Comparison of ENCODE assay signal across 10 cellular contexts in genomic region chr10:72567421-72567820, GRCh38. TPM values are rescaled to one million over a fixed set of nuclear protein-coding genes. Genes with fewer than 3 reads are reported as not detected.
A peak's percentile ranks its signal among the peaks of the same experiment; 100 is the strongest.
DNase-seq lines count a peak whose midpoint lies in the region; ATAC-seq and TF ChIP-seq lines count a peak whose summit lies in the region.
"Had no signal": no experiment of that assay in that cellular context is flagged by ENCODE, and none has a peak within 500 bp of the region (broad histone marks: within the 10 kb centered on the region; RNA-seq: fewer than 3 reads in every experiment).

No MANE protein-coding gene starts in this region.

- no peak overlapping the region for H3K4me3 ChIP-seq in foreskin fibroblast (ENCODE audit: low read depth in 1 of 2, low read length in 2 of 2)

- no peak for ATAC-seq in stimulated activated effector memory CD8-positive, alpha-beta T cell treated with anti-CD3 and anti-CD28 coated beads, Interleukin-12 subunit alpha, Interleukin-12 subunit beta, amount 100 ng/mL, for 72 hours
- ATAC-seq: activated CD4-positive, alpha-beta T cell treated with anti-CD3 and anti-CD28 coated beads for 36 hours had no signal

- DNase-seq in H4 (ENCODE audit: low spot score) (peak; percentile 41), SW480 (ENCODE audit: low spot score) (peak; percentile 11), foreskin fibroblast (peak; percentile 50 to 72), posterior vena cava (ENCODE audit: low spot score) (no peak), nucleus accumbens (lab: John Stamatoyannopoulos, UW) (no peak)
- no peak for DNase-seq in stimulated activated effector memory CD8-positive, alpha-beta T cell treated with anti-CD3 and anti-CD28 coated beads, Interleukin-12 subunit alpha, Interleukin-12 subunit beta, amount 100 ng/mL, for 72 hours (ENCODE audit: low spot score in 2 of 2)
- DNase-seq in activated CD4-positive, alpha-beta T cell treated with anti-CD3 and anti-CD28 coated beads, Interleukin-2, amount 50 U/mL, for 4 hours = no peak
- DNase-seq: activated CD4-positive, alpha-beta T cell treated with anti-CD3 and anti-CD28 coated beads for 36 hours; activated naive CD4-positive, alpha-beta T cell; stimulated activated naive CD4-positive, alpha-beta T cell had no signal

- no peaks in the 10 kb centered on the region for H3K9me3 Mint-ChIP-seq in stimulated activated effector memory CD8-positive, alpha-beta T cell treated with anti-CD3 and anti-CD28 coated beads, Interleukin-12 subunit alpha, Interleukin-12 subunit beta, amount 100 ng/mL, for 72 hours

- intact Hi-C loops in posterior vena cava (cut with DNase I) = no loop called here

- peaks cover 36% of the 10 kb centered on the region for H3K36me3 Mint-ChIP-seq in stimulated activated effector memory CD8-positive, alpha-beta T cell treated with anti-CD3 and anti-CD28 coated beads, Interleukin-12 subunit alpha, Interleukin-12 subunit beta, amount 100 ng/mL, for 72 hours

- no peak overlapping the region for H3K4me3 Mint-ChIP-seq in stimulated activated effector memory CD8-positive, alpha-beta T cell treated with anti-CD3 and anti-CD28 coated beads, Interleukin-12 subunit alpha, Interleukin-12 subunit beta, amount 100 ng/mL, for 72 hours
- H3K4me3 Mint-ChIP-seq: activated CD4-positive, alpha-beta T cell treated with anti-CD3 and anti-CD28 coated beads for 36 hours had no signal

- no peak for TF ChIP-seq CTCF in foreskin fibroblast (IDR thresholded peaks at IDR 0.05; ENCODE audit: low read depth, low read length)

- peak overlapping the region; percentile 16 for H3K27ac Mint-ChIP-seq in stimulated activated effector memory CD8-positive, alpha-beta T cell treated with anti-CD3 and anti-CD28 coated beads, Interleukin-12 subunit alpha, Interleukin-12 subunit beta, amount 100 ng/mL, for 72 hours
- H3K27ac Mint-ChIP-seq: activated CD4-positive, alpha-beta T cell treated with anti-CD3 and anti-CD28 coated beads for 36 hours had no signal

- peaks cover 20% of the 10 kb centered on the region for H3K4me1 Mint-ChIP-seq in stimulated activated effector memory CD8-positive, alpha-beta T cell treated with anti-CD3 and anti-CD28 coated beads, Interleukin-12 subunit alpha, Interleukin-12 subunit beta, amount 100 ng/mL, for 72 hours

RNA-seq across cellular contexts. Expression of gene MICU1, which starts 58.5 kb away (rescaled TPM):
- 53.9 and 54.5 TPM in 2 replicates for total RNA-seq in H4 (2014; rRNA removed; shearing (Covaris generic))
- 10 to 100 TPM; 57.6 to 58.9 TPM for total RNA-seq in posterior vena cava

Comparison
In these comparisons a context has a peak if more than half of its experiments do, and no peak if none do; other contexts are left out.
1. DNase-seq: peak in H4 (single experiment), SW480 (single experiment) and foreskin fibroblast (2 of 2); none in stimulated activated effector memory CD8-positive, alpha-beta T cell treated with anti-CD3 and anti-CD28 coated beads, Interleukin-12 subunit alpha, Interleukin-12 subunit beta, amount 100 ng/mL, for 72 hours (0 of 2), posterior vena cava (single experiment), activated CD4-positive, alpha-beta T cell treated with anti-CD3 and anti-CD28 coated beads, Interleukin-2, amount 50 U/mL, for 4 hours (0 of 2) and nucleus accumbens (0 of 56).